Comparison of ENCODE assay signal across 1 cellular context in genomic region chr12:53052419-53053222, GRCh38.
A peak's percentile ranks its signal among the peaks of the same experiment; 100 is the strongest.
TF ChIP-seq lines count a peak whose summit lies in the region.

No MANE protein-coding gene starts in this region.

TF ChIP-seq in HepG2, 621 proteins besides CTCF, POLR2A, EP300 and RAD21:
- TF ChIP-seq FOXA1 (IDR thresholded peaks at IDR 0.05) (no peak), FOXA1 (CRISPR knock-in tag; IDR thresholded peaks at IDR 0.05) (no peak), MYPOP (CRISPR knock-in tag; IDR thresholded peaks at IDR 0.05) (0 out of 2 replicates have a peak, but pooled peaks have one; percentile 24), AGO2 (optimal IDR thresholded peaks at IDR 0.05; ENCODE audit: low read depth, low read length) (peak; percentile 4), USF2 (IDR thresholded peaks at IDR 0.05; ENCODE audit: low read depth, low read length) (no peak), USF2 (CRISPR knock-in tag; IDR thresholded peaks at IDR 0.05; ENCODE audit: borderline replicate concordance) (0 out of 2 replicates have a peak, but pooled peaks have one; percentile 2), RBM39 (IDR thresholded peaks at IDR 0.05; ENCODE audit: low read depth, low read length, poor library complexity, severe bottlenecking) (no peak), TRIM24 (CRISPR knock-in tag; IDR thresholded peaks at IDR 0.05) (no peak), HNRNPL (IDR thresholded peaks at IDR 0.05; ENCODE audit: low read depth, low read length) (0 out of 2 replicates have a peak, but pooled peaks have one; percentile 33), PRMT3 (CRISPR knock-in tag; IDR thresholded peaks at IDR 0.05; ENCODE audit: borderline replicate concordance, low read depth) (no peak), ZFP91 (CRISPR knock-in tag; IDR thresholded peaks at IDR 0.05; ENCODE audit: borderline replicate concordance) (peak; percentile 93), TFAP4 (IDR thresholded peaks at IDR 0.05; ENCODE audit: borderline replicate concordance, low read depth) (peak; percentile 72; the same call in 1 of the 2 replicates), ZNF281 (CRISPR knock-in tag; IDR thresholded peaks at IDR 0.05; ENCODE audit: borderline replicate concordance) (0 out of 2 replicates have a peak, but pooled peaks have one; percentile 42)
